ENCODE assay signal across 12 cellular contexts in the genomic region with DNA sequence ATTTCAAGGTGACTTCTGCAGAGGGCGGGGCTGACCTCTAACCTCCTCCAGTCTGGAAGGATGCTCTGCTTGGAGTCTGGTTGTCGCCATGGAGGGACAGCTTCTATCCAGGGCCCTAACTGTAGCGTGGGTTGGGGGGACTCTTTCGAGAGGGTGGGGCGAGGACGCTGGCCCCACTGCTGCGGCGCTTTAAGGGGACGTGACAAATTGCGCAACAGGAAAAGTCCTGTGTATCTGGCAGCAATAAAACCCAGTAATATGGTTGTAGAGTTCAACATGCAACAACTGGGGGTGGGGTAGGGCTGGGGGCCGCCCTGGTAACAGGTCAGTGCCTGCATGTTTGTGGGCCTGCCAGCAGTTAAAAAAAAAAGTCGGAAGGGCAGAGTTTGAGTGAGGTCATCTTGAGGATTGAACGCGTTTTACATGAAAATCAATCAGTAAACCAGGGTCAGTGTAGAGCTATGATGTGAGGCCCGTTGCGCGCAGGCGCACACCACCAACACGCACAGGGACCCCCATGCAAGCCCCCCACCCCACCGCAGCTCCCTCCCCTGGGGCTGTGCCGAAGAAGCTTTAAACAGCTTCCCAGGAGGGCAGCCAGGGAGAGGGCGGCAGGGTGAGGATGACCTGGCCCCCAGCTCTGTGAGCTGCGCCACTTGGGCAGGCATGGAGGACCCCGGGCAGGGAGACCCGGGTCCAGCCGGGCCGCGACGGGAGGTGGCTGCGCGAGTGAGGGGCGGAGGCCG. TPM values are rescaled to one million over a fixed set of nuclear protein-coding genes. Genes with fewer than 3 reads are reported as not detected.
DNase-seq lines count a peak whose midpoint lies in the region; ATAC-seq and TF ChIP-seq lines count a peak whose summit lies in the region.
"Had no signal": no experiment of that assay in that cellular context is flagged by ENCODE, and none has a peak within 500 bp of the region (broad histone marks: within the 10 kb centered on the region; RNA-seq: fewer than 3 reads in every experiment).

No MANE protein-coding gene starts in this region.

- DNase-seq in LoVo (ENCODE audit: low spot score) (peak; percentile 33), progenitor cell of endocrine pancreas (ENCODE audit: low spot score, unreplicated experiment) (no peak), NCI-H1048 (lab: John Stamatoyannopoulos, UW) (no peak), NCI-H446 (lab: John Stamatoyannopoulos, UW) (no peak), caudate nucleus (lab: John Stamatoyannopoulos, UW) (no peak)
- DNase-seq: activated CD4-positive, alpha-beta T cell treated with anti-CD3 and anti-CD28 coated beads for 4 hours; SHP77; stimulated activated CD4-positive, alpha-beta T cell treated with anti-CD3 and anti-CD28 coated beads, Interleukin-15, amount 100 ng/mL, for 24 hours; stimulated activated naive CD8-positive, alpha-beta T cell treated with anti-CD3 and anti-CD28 coated beads, Interleukin-15, Interleukin-2, amounts not matched to agents 100 U/mL and 50 U/mL, for 24 hours had no signal

- peaks cover 1% of the 10 kb centered on the region for H3K36me3 Mint-ChIP-seq in progenitor cell of endocrine pancreas (ENCODE audit: insufficient read depth)

- peak overlapping the region; percentile 93 for H3K27ac Mint-ChIP-seq in progenitor cell of endocrine pancreas

- H3K9ac ChIP-seq in iPS-20b (ENCODE audit: low read depth, low read length) = no peak overlapping the region

- peak; percentile 43 for ATAC-seq in GM18907 (IDR thresholded peaks at IDR 0.05; ENCODE audit: unreplicated experiment)
- no peak for ATAC-seq in HG02973 (IDR thresholded peaks at IDR 0.05; ENCODE audit: unreplicated experiment)
- ATAC-seq: stimulated activated naive CD8-positive, alpha-beta T cell treated with anti-CD3 and anti-CD28 coated beads, Interleukin-15, Interleukin-2, amounts not matched to agents 100 U/mL and 50 U/mL, for 24 hours had no signal

- H3K4me1 ChIP-seq in iPS-20b (ENCODE audit: insufficient read depth, low read length) = peaks cover 22% of the 10 kb centered on the region

- no peak for TF ChIP-seq CTCF in progenitor cell of endocrine pancreas (IDR thresholded peaks at IDR 0.05; ENCODE audit: unreplicated experiment)

- H3K27ac ChIP-seq in iPS-20b (ENCODE audit: low read length) (no peak overlapping the region), caudate nucleus (ENCODE audit: low read depth, low read length) (no peak overlapping the region)

- peaks cover 43% of the 10 kb centered on the region for H3K4me1 Mint-ChIP-seq in progenitor cell of endocrine pancreas (ENCODE audit: low read depth)

- peaks cover 100% of the 10 kb centered on the region for H3K27me3 ChIP-seq in iPS-20b (ENCODE audit: insufficient read depth, low read length)

- H3K9me3 ChIP-seq in iPS-20b (ENCODE audit: insufficient read depth, low read depth, low read length) = no peaks in the 10 kb centered on the region

- no peaks in the 10 kb centered on the region for H3K36me3 ChIP-seq in iPS-20b (ENCODE audit: insufficient read depth, low read depth, low read length)

- H3K9me3 Mint-ChIP-seq in progenitor cell of endocrine pancreas (ENCODE audit: low read depth) = no peaks in the 10 kb centered on the region

- H3K4me3 Mint-ChIP-seq in progenitor cell of endocrine pancreas (ENCODE audit: low read depth) = peak overlapping the region; percentile 68

- H3K4me3 ChIP-seq in iPS-20b (ENCODE audit: low read length) = peak overlapping the region; percentile 38; the same call in 1 of the 2 replicates

- H3K27me3 Mint-ChIP-seq in progenitor cell of endocrine pancreas = peaks cover 30% of the 10 kb centered on the region

RNA-seq across cellular contexts. Expression of a gene that starts 4.3 kb away (rescaled TPM):
- total RNA-seq in progenitor cell of endocrine pancreas = 35.8 and 47.1 TPM in 2 replicates
